In genomic region chr2:215658635-215659305, GRCh38 we compare ENCODE assay signal across 23 cellular contexts.
A peak's percentile ranks its signal among the peaks of the same experiment; 100 is the strongest.
DNase-seq lines count a peak whose midpoint lies in the region; ATAC-seq, FAIRE-seq and TF ChIP-seq lines count a peak whose summit lies in the region.
"Had no signal": no experiment of that assay in that cellular context is flagged by ENCODE, and none has a peak within 500 bp of the region (broad histone marks: within the 10 kb centered on the region; RNA-seq: fewer than 3 reads in every experiment).

No MANE protein-coding gene starts in this region.

- H3K36me3 Mint-ChIP-seq in stimulated activated memory B cell treated with anti-CD40 and anti-IgM and Interleukin-4, amounts not matched to agents 10 μg/mL and 1 μg/mL and 100 μg/mL, for 72 hours = no peaks in the 10 kb centered on the region
- H3K36me3 Mint-ChIP-seq: T-cell had no signal

- H3K79me2 ChIP-seq in endothelial cell of umbilical vein (ENCODE audit: control insufficient read depth, insufficient read depth, low read length) (no peaks in the 10 kb centered on the region), osteoblast (ENCODE audit: insufficient read depth, low read length) (peaks cover 5% of the 10 kb centered on the region)

- H3K4me2 ChIP-seq in A549 = no peak overlapping the region; the same call in 2 of the 3 replicates
- H3K4me2 ChIP-seq in endothelial cell of umbilical vein (ENCODE audit: insufficient read depth, low read length) = peak overlapping the region; percentile 9
- H3K4me2 ChIP-seq in osteoblast (ENCODE audit: insufficient read depth, low read length) = no peak overlapping the region
- H3K4me2 ChIP-seq: KMS-11 had no signal

- H3K27ac Mint-ChIP-seq in stimulated activated memory B cell treated with anti-CD40 and anti-IgM and Interleukin-4, amounts not matched to agents 10 μg/mL and 1 μg/mL and 100 μg/mL, for 72 hours = no peak overlapping the region
- H3K27ac Mint-ChIP-seq: naive B cell, T-cell had no signal

- no peak overlapping the region for H3K9ac ChIP-seq in endothelial cell of umbilical vein (replicated peaks; ENCODE audit: extremely low read depth, insufficient read depth, low read length)
- H3K9ac ChIP-seq: KMS-11 had no signal

- CTCF ChIA-PET in A549 (lab: Yijun Ruan, JAX) (no interaction called here), endothelial cell of umbilical vein (lab: Charles Lee) (interaction anchor here (1.2 kb wide), 1 partner anchor 272 kb away, joined by 3 read pairs; no protein-coding TSS in a partner anchor)

- H3K27me3 ChIP-seq in endothelial cell of umbilical vein (ENCODE audit: control insufficient read depth in 2 of 2, insufficient read depth in 2 of 2, low read length in 2 of 2) = no peaks in the 10 kb centered on the region
- no peaks in the 10 kb centered on the region for H3K27me3 ChIP-seq in osteoblast (ENCODE audit: insufficient read depth, low read length)
- H3K27me3 ChIP-seq in ovary = no peaks in the 10 kb centered on the region

- H3K4me1 ChIP-seq in A549 (peaks cover 12% of the 10 kb centered on the region; the same call in 2 of the 3 replicates), endothelial cell of umbilical vein (ENCODE audit: control insufficient read depth, extremely low read depth, insufficient read depth, low read length) (peaks cover 15% of the 10 kb centered on the region), osteoblast (ENCODE audit: insufficient read depth, low read length) (peaks cover 49% of the 10 kb centered on the region), ovary (ENCODE audit: insufficient read depth) (peaks cover 19% of the 10 kb centered on the region)

- TF ChIP-seq EP300 in A549 (IDR thresholded peaks at IDR 0.05) (no peak), ovary (IDR thresholded peaks at IDR 0.05) (no peak)

- POLR2A ChIA-PET in A549 (lab: Yijun Ruan, JAX) = no interaction called here
- POLR2A ChIA-PET in endothelial cell of umbilical vein (lab: Charles Lee) = no interaction called here

- dilution Hi-C loops in endothelial cell of umbilical vein (cut with MboI; ENCODE audit: extremely low pct_ligation_motif_present, low sequenced_read_pairs) = no loop called here

- H3K9me1 ChIP-seq in endothelial cell of umbilical vein (replicated peaks; ENCODE audit: control insufficient read depth, extremely low read depth, insufficient read depth, low read length) = no peaks in the 10 kb centered on the region

- H3K36me3 ChIP-seq in endothelial cell of umbilical vein (ENCODE audit: control insufficient read depth in 2 of 2, extremely low read depth in 1 of 2, insufficient read depth in 2 of 2, low read length in 2 of 2) = peaks cover 7 to 10% of the 10 kb centered on the region in 2 experiments
- H3K36me3 ChIP-seq in osteoblast (ENCODE audit: insufficient read depth, low read length) = no peaks in the 10 kb centered on the region
- H3K36me3 ChIP-seq in ovary = no peaks in the 10 kb centered on the region

- H3K4me1 Mint-ChIP-seq in stimulated activated memory B cell treated with anti-CD40 and anti-IgM and Interleukin-4, amounts not matched to agents 10 μg/mL and 1 μg/mL and 100 μg/mL, for 72 hours = no peaks in the 10 kb centered on the region
- H3K4me1 Mint-ChIP-seq: naive B cell, T-cell had no signal

- FAIRE-seq in A549 (lab: Jason Lieb, UNC) (no peak), endothelial cell of umbilical vein (lab: Jason Lieb, UNC) (peak; percentile 35)
- FAIRE-seq: urothelium cell line had no signal

- ATAC-seq in A549 = no peak
- ATAC-seq in HG03521 (IDR thresholded peaks at IDR 0.05; ENCODE audit: unreplicated experiment) = no peak
- no peak for ATAC-seq in stimulated activated memory B cell treated with anti-CD40 and anti-IgM and Interleukin-4, amounts not matched to agents 10 μg/mL and 1 μg/mL and 100 μg/mL, for 72 hours
- ATAC-seq: activated CD4-positive, CD25-positive, alpha-beta regulatory T cell treated with anti-CD3 and anti-CD28 coated beads, Interleukin-2, amount 50 U/mL, for 24 hours; activated T-cell treated with anti-CD3 and anti-CD28 coated beads, Interleukin-2, amount 50 U/mL, for 4 hours; T-cell had no signal

- H2AFZ ChIP-seq in endothelial cell of umbilical vein (ENCODE audit: low read depth, low read length) (no peak overlapping the region), osteoblast (ENCODE audit: low read length) (no peak overlapping the region)

- H3K4me3 Mint-ChIP-seq in stimulated activated memory B cell treated with anti-CD40 and anti-IgM and Interleukin-4, amounts not matched to agents 10 μg/mL and 1 μg/mL and 100 μg/mL, for 72 hours = no peak overlapping the region
- H3K4me3 Mint-ChIP-seq: activated T-cell treated with anti-CD3 and anti-CD28 coated beads, Interleukin-2, amount 50 U/mL, for 4 hours; naive B cell; T-cell had no signal

- intact Hi-C loops in endothelial cell of umbilical vein (cut with micrococcal nuclease) (loop anchor here (2.0 to 5.0 kb wide), 2 partner anchors 32 to 189 kb away; no protein-coding TSS in a partner anchor), ovary (cut with DNase I) (no loop called here)

- H3K27ac ChIP-seq in A549 = 0 out of 6 replicates have a peak overlapping the region, but pooled peaks of 1 of the 2 experiments have one; percentile 34
- H3K27ac ChIP-seq in endothelial cell of umbilical vein (ENCODE audit: insufficient read depth, low read depth, low read length) = peak overlapping the region; percentile 27
- peak overlapping the region; percentile 91 for H3K27ac ChIP-seq in osteoblast (ENCODE audit: low read depth, low read length)
- peak overlapping the region in 1 of 2 donors; percentile 49 for H3K27ac ChIP-seq in ovary
- H3K27ac ChIP-seq: KMS-11 had no signal

- BruUV-seq in endothelial cell of umbilical vein (replicated peaks; lab: Mats Ljungman, UMichigan) = no TSS peak

- no peaks in the 10 kb centered on the region for H3K9me3 Mint-ChIP-seq in stimulated activated memory B cell treated with anti-CD40 and anti-IgM and Interleukin-4, amounts not matched to agents 10 μg/mL and 1 μg/mL and 100 μg/mL, for 72 hours
- H3K9me3 Mint-ChIP-seq: activated T-cell treated with anti-CD3 and anti-CD28 coated beads, Interleukin-2, amount 50 U/mL, for 4 hours; naive B cell; T-cell had no signal

- no peaks in the 10 kb centered on the region for H3K27me3 Mint-ChIP-seq in stimulated activated memory B cell treated with anti-CD40 and anti-IgM and Interleukin-4, amounts not matched to agents 10 μg/mL and 1 μg/mL and 100 μg/mL, for 72 hours
- H3K27me3 Mint-ChIP-seq: naive B cell, T-cell had no signal

- no peak for DNase-seq in A549 (ENCODE audit: low read depth in 1 of 2, low spot score in 1 of 2)
- peak; percentile 3 for DNase-seq in NCI-H1694 (lab: John Stamatoyannopoulos, UW)
- no peak for DNase-seq in endothelial cell of umbilical vein (ENCODE audit: low read depth, low spot score)
- DNase-seq in osteoblast (ENCODE audit: insufficient read length, low spot score, missing footprints) = no peak
- DNase-seq in ovary = no peak
- DNase-seq in SW480 (ENCODE audit: low spot score) = no peak
- DNase-seq: activated CD8-positive, alpha-beta memory T cell treated with anti-CD3 and anti-CD28 coated beads for 24 hours; activated naive CD4-positive, alpha-beta T cell treated with Interleukin-2 at 50 U/mL for 16 hours; activated T-cell treated with anti-CD3 and anti-CD28 coated beads, Interleukin-2, amount 50 U/mL, for 4 hours; caudate nucleus; DMS 273 treated with DMSO at 0.1 percent for 48 hours; MV-4-11; naive B cell; NCI-H1930; NCI-H2227 treated with DMSO at 0.1 percent for 48 hours; NCI-H774; right cardiac atrium; T-cell had no signal

- no peaks in the 10 kb centered on the region for H4K20me1 ChIP-seq in endothelial cell of umbilical vein (replicated peaks; ENCODE audit: control insufficient read depth, extremely low read depth, insufficient read depth, low read length)
- no peaks in the 10 kb centered on the region for H4K20me1 ChIP-seq in osteoblast (ENCODE audit: insufficient read depth, low read length)

- no peak overlapping the region for H3K4me3 ChIP-seq in A549
- H3K4me3 ChIP-seq in endothelial cell of umbilical vein (replicated peaks in 1 of 3; ENCODE audit: insufficient read depth in 1 of 3, low read depth in 1 of 3, low read length in 3 of 3) = no peak overlapping the region
- H3K4me3 ChIP-seq in osteoblast (ENCODE audit: insufficient read depth, low read length) = no peak overlapping the region
- H3K4me3 ChIP-seq in ovary = no peak overlapping the region

- TF ChIP-seq POLR2A in A549 (IDR thresholded peaks at IDR 0.05; ENCODE audit: low read length) (no peak), endothelial cell of umbilical vein (IDR thresholded peaks at IDR 0.05; ENCODE audit: low read depth, low read length) (no peak), ovary (IDR thresholded peaks at IDR 0.05) (no peak)

- H3K9me3 ChIP-seq in A549 = no peaks in the 10 kb centered on the region
- H3K9me3 ChIP-seq in endothelial cell of umbilical vein (replicated peaks; ENCODE audit: control insufficient read depth, insufficient read depth, low read length) = no peaks in the 10 kb centered on the region
- H3K9me3 ChIP-seq in osteoblast (ENCODE audit: low read depth, low read length) = no peaks in the 10 kb centered on the region
- H3K9me3 ChIP-seq in ovary = no peaks in the 10 kb centered on the region

- TF ChIP-seq RAD21 in A549 (conservative IDR thresholded peaks at IDR 0.05 in 1 of 2, IDR thresholded peaks at IDR 0.05 in 1 of 2) = no peak

- TF ChIP-seq CTCF in A549 (IDR thresholded peaks at IDR 0.05) (no peak), endothelial cell of umbilical vein (IDR thresholded peaks at IDR 0.05; ENCODE audit: extremely low read depth in 1 of 2, insufficient read depth in 1 of 2, low read depth in 1 of 2, low read length in 2 of 2) (no peak), osteoblast (IDR thresholded peaks at IDR 0.05; ENCODE audit: extremely low read depth, low read depth, low read length) (no peak), ovary (IDR thresholded peaks at IDR 0.05) (no peak)

- WGBS in A549 (ENCODE audit: missing lambda C conversion rate) = 84% methylated on average over 4 of the region's 4 CpGs
- 20 to 29% (median 24%) methylated on average over 4 of the region's 4 CpGs for WGBS in ovary, 3 donors

TF ChIP-seq in A549, 52 proteins besides CTCF, POLR2A, EP300 and RAD21:
- TF ChIP-seq RCOR1 (IDR thresholded peaks at IDR 0.05; ENCODE audit: low read depth, low read length) = no peak
- TF ChIP-seq MAFK (IDR thresholded peaks at IDR 0.05; ENCODE audit: partially characterized antibody) = peak; percentile 87

TF ChIP-seq in endothelial cell of umbilical vein, 7 proteins besides CTCF, POLR2A, EP300 and RAD21 (continues in another document):
- TF ChIP-seq FOS (IDR thresholded peaks at IDR 0.05; ENCODE audit: borderline replicate concordance, insufficient read depth, low read length) (no peak), MYC (IDR thresholded peaks at IDR 0.05; ENCODE audit: low read depth, low read length) (no peak), GATA2 (IDR thresholded peaks at IDR 0.05; ENCODE audit: insufficient read depth, insufficient read length, low read depth, low read length) (no peak), EZH2 (IDR thresholded peaks at IDR 0.05; ENCODE audit: borderline replicate concordance, low read depth, low read length, severe bottlenecking) (no peak), MAX (IDR thresholded peaks at IDR 0.05; ENCODE audit: insufficient read depth, insufficient read length) (no peak)
